In the genomic region with DNA sequence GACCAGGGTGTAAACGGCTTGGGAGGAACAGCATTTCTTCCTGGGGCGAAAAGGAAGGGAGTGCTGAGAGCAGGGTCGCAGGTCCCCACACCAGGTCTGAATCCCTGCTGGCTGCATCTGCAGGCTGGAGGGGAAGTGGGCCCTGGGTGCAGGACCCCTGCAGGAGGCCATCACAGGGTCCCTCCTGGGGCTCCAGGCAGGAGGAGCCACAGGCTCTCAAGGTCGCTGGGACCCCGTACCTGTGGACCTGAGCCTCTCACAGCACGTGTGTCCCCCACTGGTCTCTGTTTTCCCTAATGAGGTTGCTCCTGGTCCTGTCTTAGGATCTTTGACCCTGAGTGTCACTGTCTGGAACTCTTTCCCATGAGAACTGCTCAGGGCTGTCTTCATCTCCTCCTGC, we compare ENCODE assay signal across 33 cellular contexts.
"Had no signal": no experiment of that assay in that cellular context is flagged by ENCODE, and none has a peak within 500 bp of the region (broad histone marks: within the 10 kb centered on the region; RNA-seq: fewer than 3 reads in every experiment).

No MANE protein-coding gene starts in this region.

- H3K9me3 Mint-ChIP-seq: activated CD8-positive, alpha-beta T cell treated with anti-CD3 and anti-CD28 coated beads for 36 hours; activated naive CD4-positive, alpha-beta T cell treated with anti-CD3 and anti-CD28 coated beads, Interleukin-2, amount 10 ng/mL, durations not matched to agents 7 days and 5 days; activated naive CD4-positive, alpha-beta T cell treated with anti-CD3 and anti-CD28 coated beads, Interleukin-2, amount 50 U/mL, for 72 hours; activated naive CD8-positive, alpha-beta T cell treated with anti-CD3 and anti-CD28 coated beads, Interleukin-2, amount 10 ng/mL, durations not matched to agents 7 days and 5 days; activated T-cell treated with anti-CD3 and anti-CD28 coated beads, Interleukin-2, amount 50 U/mL, for 24 hours; activated T-cell treated with anti-CD3 and anti-CD28 coated beads, Interleukin-2, amount 50 U/mL, for 72 hours; central memory CD8-positive, alpha-beta T cell; dendritic cell treated with granulocyte-macrophage colony-stimulating factor and Interleukin-4, amounts not matched to agents 40 ng/mL and 50 ng/mL, for 4 days; effector memory CD8-positive, alpha-beta T cell; T-helper 2 cell treated with Interferon-gamma antibody and Interleukin-4, amounts not matched to agents 5 μg/mL and 100 μg/mL, for 36 hours had no signal

- H3K36me3 Mint-ChIP-seq: activated CD8-positive, alpha-beta memory T cell treated with anti-CD3 and anti-CD28 coated beads, Interleukin-2, amount 10 ng/mL, durations not matched to agents 7 days and 5 days; activated naive CD4-positive, alpha-beta T cell treated with anti-CD3 and anti-CD28 coated beads, Interleukin-2, amount 10 ng/mL, durations not matched to agents 7 days and 5 days; activated naive CD4-positive, alpha-beta T cell treated with anti-CD3 and anti-CD28 coated beads, Interleukin-2, amount 50 U/mL, for 72 hours; activated naive CD8-positive, alpha-beta T cell treated with anti-CD3 and anti-CD28 coated beads, Interleukin-2, amount 10 ng/mL, durations not matched to agents 7 days and 5 days; brain had no signal

- ATAC-seq: activated CD4-positive, CD25-positive, alpha-beta regulatory T cell treated with anti-CD3 and anti-CD28 coated beads, Interleukin-2, amount 50 U/mL, for 24 hours; activated CD8-positive, alpha-beta memory T cell treated with anti-CD3 and anti-CD28 coated beads, Interleukin-2, amount 10 ng/mL, durations not matched to agents 7 days and 5 days; activated CD8-positive, alpha-beta T cell treated with anti-CD3 and anti-CD28 coated beads for 36 hours; activated naive CD4-positive, alpha-beta T cell treated with anti-CD3 and anti-CD28 coated beads, Interleukin-2, amount 50 U/mL, for 72 hours; activated T-cell treated with anti-CD3 and anti-CD28 coated beads, Interleukin-2, amount 50 U/mL, for 72 hours; effector memory CD8-positive, alpha-beta T cell; gastroesophageal sphincter; T-helper 17 cell had no signal

- H3K4me1 ChIP-seq: breast epithelium, esophagus squamous epithelium, gastroesophageal sphincter had no signal

- H3K27me3 ChIP-seq: ascending aorta, breast epithelium, gastroesophageal sphincter had no signal

- H3K4me1 Mint-ChIP-seq: activated B cell treated with CpG ODN at 0.5 μM for 24 hours; activated CD8-positive, alpha-beta memory T cell treated with anti-CD3 and anti-CD28 coated beads, Interleukin-2, amount 10 ng/mL, durations not matched to agents 7 days and 5 days; activated naive CD4-positive, alpha-beta T cell treated with anti-CD3 and anti-CD28 coated beads, Interleukin-2, amount 10 ng/mL, durations not matched to agents 7 days and 5 days; activated naive CD8-positive, alpha-beta T cell treated with anti-CD3 and anti-CD28 coated beads, Interleukin-2, amount 10 ng/mL, durations not matched to agents 7 days and 5 days; central memory CD8-positive, alpha-beta T cell; T-helper 17 cell had no signal

- H3K27ac Mint-ChIP-seq: activated B cell treated with CpG ODN at 0.5 μM for 24 hours; activated CD8-positive, alpha-beta memory T cell treated with anti-CD3 and anti-CD28 coated beads, Interleukin-2, amount 10 ng/mL, durations not matched to agents 7 days and 5 days; activated CD8-positive, alpha-beta T cell treated with anti-CD3 and anti-CD28 coated beads for 36 hours; activated naive CD4-positive, alpha-beta T cell treated with anti-CD3 and anti-CD28 coated beads, Interleukin-2, amount 10 ng/mL, durations not matched to agents 7 days and 5 days; activated naive CD4-positive, alpha-beta T cell treated with anti-CD3 and anti-CD28 coated beads, Interleukin-2, amount 50 U/mL, for 72 hours; activated naive CD8-positive, alpha-beta T cell treated with anti-CD3 and anti-CD28 coated beads, Interleukin-2, amount 10 ng/mL, durations not matched to agents 7 days and 5 days; activated T-cell treated with anti-CD3 and anti-CD28 coated beads, Interleukin-2, amount 50 U/mL, for 24 hours; activated T-cell treated with anti-CD3 and anti-CD28 coated beads, Interleukin-2, amount 50 U/mL, for 72 hours; brain; dendritic cell treated with granulocyte-macrophage colony-stimulating factor and Interleukin-4, amounts not matched to agents 40 ng/mL and 50 ng/mL, for 4 days; effector memory CD8-positive, alpha-beta T cell; T-helper 17 cell; T-helper 2 cell treated with Interferon-gamma antibody and Interleukin-4, amounts not matched to agents 5 μg/mL and 100 μg/mL, for 36 hours had no signal

- H3K36me3 ChIP-seq: ascending aorta, breast epithelium, esophagus squamous epithelium, gastroesophageal sphincter, WERI-Rb-1 had no signal

- H3K4me3 Mint-ChIP-seq: activated B cell treated with CpG ODN at 0.5 μM for 24 hours; activated CD8-positive, alpha-beta memory T cell treated with anti-CD3 and anti-CD28 coated beads, Interleukin-2, amount 10 ng/mL, durations not matched to agents 7 days and 5 days; activated CD8-positive, alpha-beta T cell treated with anti-CD3 and anti-CD28 coated beads for 36 hours; activated naive CD4-positive, alpha-beta T cell treated with anti-CD3 and anti-CD28 coated beads, Interleukin-2, amount 10 ng/mL, durations not matched to agents 7 days and 5 days; activated naive CD8-positive, alpha-beta T cell treated with anti-CD3 and anti-CD28 coated beads, Interleukin-2, amount 10 ng/mL, durations not matched to agents 7 days and 5 days; activated T-cell treated with anti-CD3 and anti-CD28 coated beads, Interleukin-2, amount 50 U/mL, for 24 hours; activated T-cell treated with anti-CD3 and anti-CD28 coated beads, Interleukin-2, amount 50 U/mL, for 72 hours; brain; central memory CD8-positive, alpha-beta T cell; dendritic cell treated with granulocyte-macrophage colony-stimulating factor and Interleukin-4, amounts not matched to agents 40 ng/mL and 50 ng/mL, for 4 days; effector memory CD8-positive, alpha-beta T cell; T-helper 17 cell; T-helper 2 cell treated with Interferon-gamma antibody and Interleukin-4, amounts not matched to agents 5 μg/mL and 100 μg/mL, for 36 hours had no signal

- H3K4me3 ChIP-seq: ascending aorta, breast epithelium, coronary artery, dorsolateral prefrontal cortex, esophagus squamous epithelium, gastroesophageal sphincter had no signal

- H3K27ac ChIP-seq: ascending aorta, breast epithelium, coronary artery, dorsolateral prefrontal cortex, epithelial cell of prostate, esophagus squamous epithelium, gastroesophageal sphincter, WERI-Rb-1 had no signal

- H3K9me3 ChIP-seq: ascending aorta, breast epithelium, esophagus squamous epithelium, gastroesophageal sphincter had no signal

- DNase-seq: activated B cell treated with CpG ODN at 0.5 μM for 24 hours; activated CD4-positive, alpha-beta T cell treated with anti-CD3 and anti-CD28 coated beads for 48 hours; activated CD4-positive, alpha-beta T cell treated with anti-CD3 and anti-CD28 coated beads, Interleukin-2, amount 50 U/mL, for 1 hour; activated CD4-positive, alpha-beta T cell treated with anti-CD3 and anti-CD28 coated beads, Interleukin-2, amount 50 U/mL, for 48 hours; activated CD8-positive, alpha-beta memory T cell treated with anti-CD3 and anti-CD28 coated beads, Interleukin-2, amount 10 ng/mL, durations not matched to agents 7 days and 5 days; activated CD8-positive, alpha-beta memory T cell treated with anti-CD3 and anti-CD28 coated beads, Interleukin-2, amount 50 U/mL, for 4 hours; activated CD8-positive, alpha-beta T cell treated with anti-CD3 and anti-CD28 coated beads for 36 hours; activated gamma-delta T cell; activated naive CD4-positive, alpha-beta T cell; activated naive CD4-positive, alpha-beta T cell treated with anti-CD3 and anti-CD28 coated beads, Interleukin-2, amount 10 ng/mL, durations not matched to agents 7 days and 5 days; activated naive CD8-positive, alpha-beta T cell treated with anti-CD3 and anti-CD28 coated beads, Interleukin-2, amount 10 ng/mL, durations not matched to agents 7 days and 5 days; activated T-cell treated with anti-CD3 and anti-CD28 coated beads for 4 hours; activated T-cell treated with anti-CD3 and anti-CD28 coated beads, Interleukin-2, amount 50 U/mL, for 24 hours; activated T-cell treated with anti-CD3 and anti-CD28 coated beads, Interleukin-2, amount 50 U/mL, for 72 hours; dorsolateral prefrontal cortex; effector memory CD8-positive, alpha-beta T cell; esophagus squamous epithelium; foreskin melanocyte; T-helper 1 cell; T-helper 17 cell; T1000; WERI-Rb-1 had no signal
